In genomic region chrX:9071031-9071650, GRCh38 we compare ENCODE assay signal across 26 cellular contexts. TPM values are rescaled to one million over a fixed set of nuclear protein-coding genes. Genes with fewer than 3 reads are reported as not detected.
A peak's percentile ranks its signal among the peaks of the same experiment; 100 is the strongest.
DNase-seq lines count a peak whose midpoint lies in the region; ATAC-seq and TF ChIP-seq lines count a peak whose summit lies in the region.
"Had no signal": no experiment of that assay in that cellular context is flagged by ENCODE, and none has a peak within 500 bp of the region (broad histone marks: within the 10 kb centered on the region; RNA-seq: fewer than 3 reads in every experiment).

No MANE protein-coding gene starts in this region.

- H3K79me2 ChIP-seq in osteoblast (ENCODE audit: insufficient read depth, low read length) = no peaks in the 10 kb centered on the region

- intact Hi-C loops in lower leg skin (cut with DNase I; ENCODE audit: low total_unique reads) = no loop called here

- TF ChIP-seq CTCF in epithelial cell of esophagus (IDR thresholded peaks at IDR 0.05; ENCODE audit: insufficient read depth, low read depth, low read length, missing control alignments) (no peak), osteoblast (IDR thresholded peaks at IDR 0.05; ENCODE audit: extremely low read depth, low read depth, low read length) (no peak), lower leg skin (IDR thresholded peaks at IDR 0.05) (no peak)

- 71 to 94% methylated on average over 4 of the region's 4 CpGs for WGBS in lower leg skin, 2 donors

- no peak overlapping the region for H2AFZ ChIP-seq in osteoblast (ENCODE audit: low read length)

- DNase-seq in EH (ENCODE audit: low read depth) = peak; percentile 36
- peak; percentile 15 to 49 for DNase-seq in SJCRH30
- peak; percentile 0 for DNase-seq in epithelial cell of esophagus (ENCODE audit: low read depth)
- DNase-seq in osteoblast (ENCODE audit: insufficient read length, low spot score, missing footprints) = peak; percentile 35
- no peak for DNase-seq in inferior parietal cortex (ENCODE audit: extremely low spot score)
- no peak for DNase-seq in hepatic stellate cell (ENCODE audit: low spot score)
- no peak for DNase-seq in lower leg skin (ENCODE audit: low spot score in 2 of 2)
- DNase-seq: ACHN; activated CD4-positive, alpha-beta T cell treated with anti-CD3 and anti-CD28 coated beads for 48 hours; effector memory CD4-positive, alpha-beta T cell; HCEC 1CT; head of caudate nucleus; Karpas-422; left ventricle myocardium superior; NCI-H187 treated with DMSO at 0.1 percent for 48 hours; NCI-H748 treated with DMSO at 0.1 percent for 48 hours; SHP77 had no signal

- TF ChIP-seq POLR2A in lower leg skin (IDR thresholded peaks at IDR 0.05) = no peak

- H3K4me3 ChIP-seq in SJCRH30 (no peak overlapping the region), epithelial cell of esophagus (ENCODE audit: low read length) (no peak overlapping the region), osteoblast (ENCODE audit: insufficient read depth, low read length) (no peak overlapping the region), lower leg skin (ENCODE audit: low read depth, poor library complexity, severe bottlenecking) (no peak overlapping the region)
- H3K4me3 ChIP-seq: ascending aorta, esophagus muscularis mucosa, suprapubic skin, vagina had no signal

- H3K9me3 ChIP-seq in SJCRH30 (replicated peaks) (no peaks in the 10 kb centered on the region), osteoblast (ENCODE audit: low read depth, low read length) (no peaks in the 10 kb centered on the region)
- H3K9me3 ChIP-seq: ascending aorta, esophagus muscularis mucosa, suprapubic skin, vagina had no signal

- H3K27me3 ChIP-seq in SJCRH30 (no peaks in the 10 kb centered on the region; the same call in 1 of the 2 replicates), osteoblast (ENCODE audit: insufficient read depth, low read length) (no peaks in the 10 kb centered on the region)
- H3K27me3 ChIP-seq: ascending aorta, esophagus muscularis mucosa, suprapubic skin, vagina had no signal

- H3K4me1 ChIP-seq in SJCRH30 = peaks cover 4% of the 10 kb centered on the region; the same call in 1 of the 2 replicates
- peaks cover 6% of the 10 kb centered on the region for H3K4me1 ChIP-seq in osteoblast (ENCODE audit: insufficient read depth, low read length)
- H3K4me1 ChIP-seq: ascending aorta, suprapubic skin, vagina had no signal

- H3K27ac ChIP-seq in SJCRH30 (no peak overlapping the region), osteoblast (ENCODE audit: low read depth, low read length) (no peak overlapping the region)
- H3K27ac ChIP-seq: ascending aorta, esophagus muscularis mucosa, suprapubic skin, vagina had no signal

- H3K36me3 ChIP-seq in SJCRH30 (no peaks in the 10 kb centered on the region), osteoblast (ENCODE audit: insufficient read depth, low read length) (no peaks in the 10 kb centered on the region)
- H3K36me3 ChIP-seq: ascending aorta, esophagus muscularis mucosa, suprapubic skin, vagina had no signal

- no peaks in the 10 kb centered on the region for H4K20me1 ChIP-seq in osteoblast (ENCODE audit: insufficient read depth, low read length)

- H3K4me2 ChIP-seq in osteoblast (ENCODE audit: insufficient read depth, low read length) = no peak overlapping the region

- no peak for ATAC-seq in GM21786 (IDR thresholded peaks at IDR 0.05; ENCODE audit: unreplicated experiment)
- ATAC-seq: left ventricle myocardium superior; stimulated activated effector memory CD8-positive, alpha-beta T cell treated with anti-CD3 and anti-CD28 coated beads, Interleukin-12 subunit alpha, Interleukin-12 subunit beta, amount 100 ng/mL, for 72 hours had no signal

RNA-seq across cellular contexts. Expression of gene FAM9B, which starts 37.2 kb away (rescaled TPM):
- 0.58 and 0.69 TPM in 2 replicates for total RNA-seq in SJCRH30 (2014; rRNA removed; shearing (Covaris generic))
- total RNA-seq in osteoblast (not detected in 2 replicates), lower leg skin (not detected)
- total RNA-seq: activated T-helper 1 cell treated with anti-CD3 and anti-CD28 coated beads, Interleukin-12 subunit alpha, Interleukin-12 subunit beta, Interleukin-2, Interleukin-4 antibody, amounts not matched to agents 30 ng/mL and 10 ng/mL and 1 ng/mL, durations not matched to agents 14 hours and 24 hours and 36 hours; ascending aorta; esophagus muscularis mucosa; left ventricle myocardium superior; neural crest cell; posterior vena cava; suprapubic skin; vagina had no signal

Comparison
In these comparisons a context has a peak if more than half of its experiments do, and no peak if none do; other contexts are left out.
1. DNase-seq: peak in EH (single experiment), SJCRH30 (2 of 2), epithelial cell of esophagus (single experiment) and osteoblast (single experiment); none in inferior parietal cortex (single experiment), hepatic stellate cell (single experiment) and lower leg skin (0 of 2).